Comparison of ENCODE assay signal across 8 cellular contexts in genomic region chr14:73539017-73539416, GRCh38. TPM values are rescaled to one million over a fixed set of nuclear protein-coding genes. Genes with fewer than 3 reads are reported as not detected.
A peak's percentile ranks its signal among the peaks of the same experiment; 100 is the strongest.
DNase-seq lines count a peak whose midpoint lies in the region; ATAC-seq and TF ChIP-seq lines count a peak whose summit lies in the region.
"Not testable (repeated sequence)": the region's sequence is repeated elsewhere in the genome, so short reads cannot be mapped to it uniquely, and the experiment has no call there.

No MANE protein-coding gene starts in this region.

- H3K9ac ChIP-seq in mesendoderm (ENCODE audit: low read length), result not testable (repeated sequence)

- peak; percentile 59 for TF ChIP-seq CTCF in AG10803 (conservative IDR thresholded peaks at IDR 0.05; ENCODE audit: low read length)

- not testable (repeated sequence) for H3K27me3 ChIP-seq in mesendoderm (ENCODE audit: insufficient read depth, low read length, poor library complexity)

- DNase-seq in AG10803 (ENCODE audit: low read depth) (peak; percentile 22), mesendoderm (peak; percentile 77)
- DNase-seq in activated T-helper 1 cell treated with anti-CD3 and anti-CD28 coated beads, Interleukin-2, amount 50 U/mL, for 16 hours (ENCODE audit: low read depth in 1 of 2, low spot score in 1 of 2), result peak; percentile 6 to 31
- DNase-seq in epithelial cell of prostate (ENCODE audit: low read depth, low spot score), result not testable (repeated sequence)
- peak; percentile 42 to 48 for DNase-seq in stimulated activated CD4-positive, alpha-beta T cell treated with anti-CD3 and anti-CD28 coated beads, Interleukin-4, amount 100 ng/mL, for 4 hours

- H2BK5ac ChIP-seq in mesendoderm (ENCODE audit: low read length), result not testable (repeated sequence)

- H3K4me3 ChIP-seq in AG10803 (ENCODE audit: low read length); mesendoderm (ENCODE audit: low read length): not testable (repeated sequence)

- not testable (repeated sequence) for H3K4ac ChIP-seq in mesendoderm (ENCODE audit: low read depth, low read length)

- not testable (repeated sequence) for H4K5ac ChIP-seq in mesendoderm (ENCODE audit: low read length)

- H3K23ac ChIP-seq in mesendoderm (ENCODE audit: low read length), result not testable (repeated sequence)

- H3K79me2 ChIP-seq in mesendoderm (ENCODE audit: control insufficient read depth, insufficient read depth, low read length), result not testable (repeated sequence)

- not testable (repeated sequence) for H3K56ac ChIP-seq in mesendoderm (ENCODE audit: low read length)

- H3K36me3 ChIP-seq in mesendoderm (ENCODE audit: control insufficient read depth, insufficient read depth, low read length), result not testable (repeated sequence)

- H3K18ac ChIP-seq in mesendoderm (ENCODE audit: low read length), result not testable (repeated sequence)

- peak overlapping the region; percentile 82 for H3K27ac ChIP-seq in epithelial cell of prostate
- H3K27ac ChIP-seq in mesendoderm (ENCODE audit: low read depth, low read length), result not testable (repeated sequence)

- ATAC-seq in GM19023 (IDR thresholded peaks at IDR 0.05; ENCODE audit: unreplicated experiment) (peak; percentile 85), HG03457 (IDR thresholded peaks at IDR 0.05; ENCODE audit: unreplicated experiment) (peak; percentile 67), SK-N-SH treated with all-trans-retinoic acid at 6 μM for 48 hours (peak; percentile 54; the same call in 1 of the 3 replicates)

- not testable (repeated sequence) for H3K4me1 ChIP-seq in mesendoderm (ENCODE audit: control insufficient read depth, low read depth, low read length)

- H2AK5ac ChIP-seq in mesendoderm (ENCODE audit: low read length), result not testable (repeated sequence)

- not testable (repeated sequence) for H4K8ac ChIP-seq in mesendoderm (ENCODE audit: low read depth, low read length)

- H3K79me1 ChIP-seq in mesendoderm (ENCODE audit: low read length), result not testable (repeated sequence)

- H2BK120ac ChIP-seq in mesendoderm (ENCODE audit: low read depth, low read length), result not testable (repeated sequence)

- WGBS in mesendoderm (ENCODE audit: extremely low coverage, insufficient coverage, low lambda C conversion rate), result no CpG with 5 or more reads among the region's 5 CpGs

- not testable (repeated sequence) for H2BK15ac ChIP-seq in mesendoderm (replicated peaks; ENCODE audit: low read depth)

- not testable (repeated sequence) for H3K4me2 ChIP-seq in mesendoderm (ENCODE audit: low read length)

RNA-seq across cellular contexts. Expression of gene ACOT1, which starts 2.1 kb away (rescaled TPM):
- 0.97 TPM for polyA plus RNA-seq in mesendoderm (2013, experiment 1 of 2)
- 0.64 TPM for polyA plus RNA-seq in mesendoderm (2013, experiment 2 of 2)

RNA-seq across cellular contexts. Expression of gene HEATR4, which starts 19.7 kb away (rescaled TPM):
- polyA plus RNA-seq in mesendoderm (2013, experiment 1 of 2), result 0.21 TPM
- polyA plus RNA-seq in mesendoderm (2013, experiment 2 of 2), result 0.45 TPM

RNA-seq across cellular contexts. Expression of gene ACOT2, which starts 30.0 kb away (rescaled TPM):
- polyA plus RNA-seq in mesendoderm (2013, experiment 1 of 2), result 2.5 TPM
- polyA plus RNA-seq in mesendoderm (2013, experiment 2 of 2), result 2.5 TPM

RNA-seq across cellular contexts. Expression of gene RIOX1, which starts 48.3 kb away (rescaled TPM):
- 15.2 TPM for polyA plus RNA-seq in mesendoderm (2013, experiment 1 of 2)
- polyA plus RNA-seq in mesendoderm (2013, experiment 2 of 2), result 15.3 TPM

RNA-seq across cellular contexts. Expression of gene ACOT4, which starts 52.7 kb away (rescaled TPM):
- 0.87 TPM for polyA plus RNA-seq in mesendoderm (2013, experiment 1 of 2)
- polyA plus RNA-seq in mesendoderm (2013, experiment 2 of 2), result 0.80 TPM
